Comparison of ENCODE assay signal across 27 cellular contexts in genomic region chr12:54627304-54627703, GRCh38. TPM values are rescaled to one million over a fixed set of nuclear protein-coding genes. Genes with fewer than 3 reads are reported as not detected.
"Had no signal": no experiment of that assay in that cellular context is flagged by ENCODE, and none has a peak within 500 bp of the region (broad histone marks: within the 10 kb centered on the region; RNA-seq: fewer than 3 reads in every experiment).

No MANE protein-coding gene starts in this region.

- ATAC-seq: K562, Panc1, PC-3, SK-N-SH treated with all-trans-retinoic acid at 6 μM for 48 hours had no signal

- DNase-seq: Kasumi-1, MM.1S, NCI-H1092 treated with DMSO at 0.1 percent for 48 hours, NCI-H1436, NCI-H187, NCI-H2029, NCI-H2081 treated with DMSO at 0.1 percent for 48 hours, NCI-H2171, NCI-H226, NCI-H446, NCI-H510A, NCI-H524 treated with DMSO at 0.1 percent for 48 hours, NCI-H69, NCI-H774, PC-3, SHP77 had no signal

- H3K4me3 Mint-ChIP-seq: IgD-negative memory B cell had no signal

- FAIRE-seq: HTR-8/SVneo, K562 had no signal

- H3K9ac ChIP-seq: KMS-11 had no signal

- H3K4me2 ChIP-seq: KMS-11 had no signal

- H3K27ac Mint-ChIP-seq: IgD-negative memory B cell had no signal

- H3K27ac ChIP-seq: HL-60, KMS-11, RWPE1 had no signal

- H3K4me3 ChIP-seq: K562 had no signal

RNA-seq across cellular contexts. Expression of gene LACRT, which starts 7.4 kb away (rescaled TPM):
- total RNA-seq: K562, M059J, OCI-LY7, PC-3, SK-MEL-5 had no signal
- polyA plus RNA-seq: IgD-negative memory B cell, K562 had no signal

RNA-seq across cellular contexts. Expression of gene DCD, which starts 20.9 kb away (rescaled TPM):
- total RNA-seq: K562, M059J, OCI-LY7, PC-3, SK-MEL-5 had no signal
- polyA plus RNA-seq: IgD-negative memory B cell, K562 had no signal

RNA-seq across cellular contexts. Expression of gene PPP1R1A, which starts 38.8 kb away (rescaled TPM):
- total RNA-seq: K562, M059J, OCI-LY7, PC-3, SK-MEL-5 had no signal
- polyA plus RNA-seq: IgD-negative memory B cell, K562 had no signal
